In genomic region chr20:40966103-40966502, GRCh38 we compare ENCODE assay signal across 10 cellular contexts.
A peak's percentile ranks its signal among the peaks of the same experiment; 100 is the strongest.
DNase-seq lines count a peak whose midpoint lies in the region; ATAC-seq and TF ChIP-seq lines count a peak whose summit lies in the region.
"Had no signal": no experiment of that assay in that cellular context is flagged by ENCODE, and none has a peak within 500 bp of the region (broad histone marks: within the 10 kb centered on the region; RNA-seq: fewer than 3 reads in every experiment).

No MANE protein-coding gene starts in this region.

- no peak overlapping the region for H2AFZ ChIP-seq in OCI-LY1 (ENCODE audit: low read length)

- H3F3A ChIP-seq in OCI-LY1 (ENCODE audit: insufficient read depth, low read length) = no peaks in the 10 kb centered on the region

- H3K27ac ChIP-seq in 22Rv1 (no peak overlapping the region), OCI-LY1 (ENCODE audit: low read depth, low read length, poor library complexity, severe bottlenecking) (no peak overlapping the region), tibial artery (no peak overlapping the region)

- DNase-seq in fibroblast of mammary gland (ENCODE audit: low read depth) (no peak), LoVo (ENCODE audit: low spot score) (no peak), GF-D8 (lab: John Stamatoyannopoulos, UW) (no peak), tibial artery (no peak)
- DNase-seq: COR-L47, NCI-H2107 had no signal

- no peaks in the 10 kb centered on the region for H3K27me3 ChIP-seq in OCI-LY1 (ENCODE audit: insufficient read depth, low read length)
- H3K27me3 ChIP-seq in tibial artery = peaks cover 0 to 3% of the 10 kb centered on the region in 2 donors

- TF ChIP-seq CTCF in 22Rv1 (IDR thresholded peaks at IDR 0.05) (0 out of 2 replicates have a peak, but pooled peaks have one; percentile 11), GM12873 (IDR thresholded peaks at IDR 0.05; ENCODE audit: insufficient read depth, low read depth, low read length, missing control alignments) (peak; percentile 82), OCI-LY1 (IDR thresholded peaks at IDR 0.05; ENCODE audit: low read length) (peak; percentile 66), fibroblast of mammary gland (conservative IDR thresholded peaks at IDR 0.05; ENCODE audit: control insufficient read depth, insufficient read depth, low read depth, low read length) (peak; percentile 31), tibial artery (IDR thresholded peaks at IDR 0.05) (no peak)

- H3K79me2 ChIP-seq in OCI-LY1 (ENCODE audit: insufficient read depth, low read length) = no peaks in the 10 kb centered on the region

- no peaks in the 10 kb centered on the region for H3K9me2 ChIP-seq in OCI-LY1 (ENCODE audit: low read depth, low read length)

- H4K20me1 ChIP-seq in OCI-LY1 (ENCODE audit: insufficient read depth, low read length) = no peaks in the 10 kb centered on the region

- intact Hi-C loops in tibial artery (cut with DNase I; ENCODE audit: low total_unique reads) = loop anchor here (10.0 kb wide), 1 partner anchor 129 kb away; no protein-coding TSS in a partner anchor

- peaks cover 8% of the 10 kb centered on the region for H3K4me1 ChIP-seq in OCI-LY1 (ENCODE audit: insufficient read depth, low read length, severe bottlenecking)
- peaks cover 0 to 7% (median 4%) of the 10 kb centered on the region in 4 donors for H3K4me1 ChIP-seq in tibial artery

- H3K9ac ChIP-seq in OCI-LY1 (ENCODE audit: low read length) = no peak overlapping the region

- no peaks in the 10 kb centered on the region for H3K36me3 ChIP-seq in OCI-LY1 (ENCODE audit: insufficient read depth, low read length)
- H3K36me3 ChIP-seq in tibial artery = no peaks in the 10 kb centered on the region

- H3K4me3 ChIP-seq in OCI-LY1 (ENCODE audit: low read depth, low read length, poor library complexity, severe bottlenecking) = no peak overlapping the region
- H3K4me3 ChIP-seq in fibroblast of mammary gland (ENCODE audit: control insufficient read depth, low read depth, low read length) = no peak overlapping the region
- H3K4me3 ChIP-seq in tibial artery = no peak overlapping the region

- no peak for ATAC-seq in GM18873 (IDR thresholded peaks at IDR 0.05; ENCODE audit: low FRiP score, unreplicated experiment)

- H3K4me2 ChIP-seq in OCI-LY1 (ENCODE audit: low read length) = no peak overlapping the region

- H3K9me3 ChIP-seq in OCI-LY1 (ENCODE audit: low read length) (no peaks in the 10 kb centered on the region), tibial artery (no peaks in the 10 kb centered on the region)

Comparison
In these comparisons a context has a peak if more than half of its experiments do, and no peak if none do; other contexts are left out.
1. CTCF ChIP-seq: peak in 22Rv1 (single experiment), GM12873 (single experiment), OCI-LY1 (single experiment) and fibroblast of mammary gland (single experiment); none in tibial artery (0 of 2).